ENCODE assay signal across 1 cellular context in the genomic region with DNA sequence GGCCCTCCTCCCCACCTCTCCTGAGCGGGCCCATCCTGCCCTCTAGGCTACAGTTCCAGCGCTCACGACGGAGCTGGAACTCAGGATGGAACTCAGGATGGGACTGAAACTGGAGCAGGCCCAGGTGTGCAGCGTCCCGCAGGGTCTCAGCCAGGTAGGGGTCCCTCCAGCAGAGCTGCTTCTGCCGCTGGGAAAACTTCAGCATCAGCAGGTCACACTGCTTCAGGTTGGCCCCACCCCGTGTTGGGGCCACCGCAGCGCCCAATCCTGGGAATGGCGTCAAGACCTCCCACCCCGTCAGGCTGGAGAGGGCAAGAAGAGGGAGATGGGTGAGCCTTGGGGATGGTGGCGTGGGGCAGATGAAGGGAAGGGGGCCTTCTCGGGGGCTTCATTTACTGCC.
TF ChIP-seq lines count a peak whose summit lies in the region.

No MANE protein-coding gene starts in this region.

TF ChIP-seq in H1, 55 proteins besides CTCF, POLR2A, EP300 and RAD21:
- TF ChIP-seq RNF2 (IDR thresholded peaks at IDR 0.05; ENCODE audit: borderline replicate concordance, low read depth, low read length, missing control alignments, poor library complexity, severe bottlenecking) (no peak), SIRT6 (IDR thresholded peaks at IDR 0.05; ENCODE audit: low read length) (no peak), ZNF274 (IDR thresholded peaks at IDR 0.05; ENCODE audit: borderline replicate concordance, extremely low read depth, low read length) (no peak), GABPA (IDR thresholded peaks at IDR 0.05; ENCODE audit: borderline replicate concordance, insufficient read depth, low read length) (no peak), SP1 (IDR thresholded peaks at IDR 0.05; ENCODE audit: low read depth, low read length) (no peak), CHD2 (IDR thresholded peaks at IDR 0.05; ENCODE audit: low read length) (no peak), KDM5A (IDR thresholded peaks at IDR 0.05; ENCODE audit: low read length) (no peak)
- TF ChIP-seq, protein P1, sequence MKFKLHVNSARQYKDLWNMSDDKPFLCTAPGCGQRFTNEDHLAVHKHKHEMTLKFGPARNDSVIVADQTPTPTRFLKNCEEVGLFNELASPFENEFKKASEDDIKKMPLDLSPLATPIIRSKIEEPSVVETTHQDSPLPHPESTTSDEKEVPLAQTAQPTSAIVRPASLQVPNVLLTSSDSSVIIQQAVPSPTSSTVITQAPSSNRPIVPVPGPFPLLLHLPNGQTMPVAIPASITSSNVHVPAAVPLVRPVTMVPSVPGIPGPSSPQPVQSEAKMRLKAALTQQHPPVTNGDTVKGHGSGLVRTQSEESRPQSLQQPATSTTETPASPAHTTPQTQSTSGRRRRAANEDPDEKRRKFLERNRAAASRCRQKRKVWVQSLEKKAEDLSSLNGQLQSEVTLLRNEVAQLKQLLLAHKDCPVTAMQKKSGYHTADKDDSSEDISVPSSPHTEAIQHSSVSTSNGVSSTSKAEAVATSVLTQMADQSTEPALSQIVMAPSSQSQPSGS (IDR thresholded peaks at IDR 0.05; ENCODE audit: low read length), result no peak
